In the genomic region with DNA sequence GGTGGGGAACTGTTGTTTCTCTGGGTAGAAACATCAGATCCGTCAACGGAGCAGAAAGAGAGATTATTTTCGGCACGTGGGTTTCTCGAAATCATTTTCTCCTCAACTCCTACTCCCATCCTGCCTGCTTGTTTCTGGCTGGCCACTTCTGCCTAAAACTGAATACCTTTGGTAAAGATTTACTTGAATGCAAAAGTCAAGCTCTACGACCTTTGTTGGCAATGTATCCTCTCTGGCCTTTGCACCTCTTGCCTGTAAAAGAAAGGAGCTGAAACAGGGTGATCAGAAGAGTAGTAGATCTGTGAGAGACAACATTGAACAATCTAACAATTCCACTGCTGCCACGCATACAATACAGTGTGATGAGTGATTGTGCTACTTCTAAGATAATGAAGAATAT, we compare ENCODE assay signal across 21 cellular contexts. TPM values are rescaled to one million over a fixed set of nuclear protein-coding genes. Genes with fewer than 3 reads are reported as not detected.
DNase-seq lines count a peak whose midpoint lies in the region; ATAC-seq, FAIRE-seq and TF ChIP-seq lines count a peak whose summit lies in the region.
"Had no signal": no experiment of that assay in that cellular context is flagged by ENCODE, and none has a peak within 500 bp of the region (broad histone marks: within the 10 kb centered on the region; RNA-seq: fewer than 3 reads in every experiment).

No MANE protein-coding gene starts in this region.

- H3K27me3 Mint-ChIP-seq in brain, result peaks cover 3% of the 10 kb centered on the region
- H3K27me3 Mint-ChIP-seq in neural progenitor cell (ENCODE audit: insufficient read depth, low read depth), result peaks cover 10% of the 10 kb centered on the region
- H3K27me3 Mint-ChIP-seq in CD4-positive, alpha-beta memory T cell, result no peaks in the 10 kb centered on the region

- H3K79me2 ChIP-seq in HepG2 (ENCODE audit: insufficient read depth, low read length), result no peaks in the 10 kb centered on the region
- H3K79me2 ChIP-seq in neural progenitor cell (ENCODE audit: low read depth), result no peaks in the 10 kb centered on the region

- FAIRE-seq in HepG2 (lab: Jason Lieb, UNC), result peak; percentile 66
- FAIRE-seq: A204.1, D721Med, G401.6, GM12891, H54 had no signal

- intact Hi-C loops in HepG2 (cut with micrococcal nuclease; ENCODE audit: unreplicated experiment), result loop anchor here (5.0 kb wide), 1 partner anchor 50 kb away; no protein-coding TSS in a partner anchor
- intact Hi-C loops in CD4-positive, alpha-beta memory T cell (cut with micrococcal nuclease), result no loop called here

- H3K4me3 Mint-ChIP-seq in brain, result peak overlapping the region in 1 of 5 experiments; percentile 67
- H3K4me3 Mint-ChIP-seq in neural progenitor cell, result no peak overlapping the region
- no peak overlapping the region for H3K4me3 Mint-ChIP-seq in CD4-positive, alpha-beta memory T cell
- H3K4me3 Mint-ChIP-seq: CD8-positive, alpha-beta T cell had no signal

- 4% methylated on average over 7 of the region's 7 CpGs for WGBS in HepG2 (ENCODE audit: low lambda C conversion rate)

- H3K36me3 Mint-ChIP-seq in brain (no peaks in the 10 kb centered on the region), neural progenitor cell (no peaks in the 10 kb centered on the region)
- H3K36me3 Mint-ChIP-seq in CD4-positive, alpha-beta memory T cell, result no peaks in the 10 kb centered on the region
- H3K36me3 Mint-ChIP-seq: CD8-positive, alpha-beta T cell had no signal

- no TSS peak for BruUV-seq in HepG2 (replicated peaks; lab: Mats Ljungman, UMichigan)

- in situ Hi-C loops in HepG2 (cut with HindIII; ENCODE audit: extremely low pct_ligation_motif_present, low pct_unique_long_range_greater_than_20kb), result no loop called here

- peaks cover 57% of the 10 kb centered on the region for H3K4me1 Mint-ChIP-seq in brain
- peaks cover 28% of the 10 kb centered on the region for H3K4me1 Mint-ChIP-seq in neural progenitor cell
- H3K4me1 Mint-ChIP-seq in CD4-positive, alpha-beta memory T cell, result peaks cover 0 to 7% (median 5%) of the 10 kb centered on the region in 4 donors

- H3K27ac ChIP-seq in HepG2 (ENCODE audit: extremely low read length, insufficient read depth, low read length) (peak overlapping the region; percentile 51), neural progenitor cell (no peak overlapping the region)
- no peak overlapping the region for H3K27ac ChIP-seq in CD4-positive, alpha-beta memory T cell (ENCODE audit: low read depth, low read length)
- H3K27ac ChIP-seq: C4-2B, HL-60 had no signal

- CTCF ChIA-PET in HepG2 (lab: Yijun Ruan, JAX; ENCODE audit: low intra/inter-chr PET ratio, low total read pairs), result no interaction called here
- CTCF ChIA-PET in CD4-positive, alpha-beta memory T cell (lab: Charles Lee; ENCODE audit: partially characterized antibody), result interaction anchor here (1.4 to 11.8 kb wide), 3 partner anchors 262 to 348 kb away, joined by 4 to 211 read pairs (median 9); no protein-coding TSS in a partner anchor

- peak; percentile 17 for ATAC-seq in HepG2
- ATAC-seq: CD8-positive, alpha-beta T cell; HCT116 had no signal

- TF ChIP-seq EP300 in HepG2 (IDR thresholded peaks at IDR 0.05; ENCODE audit: low read depth in 2 of 2, low read length in 2 of 2) (0 out of 4 replicates have a peak, but pooled peaks of 1 of the 2 experiments have one; percentile 19), HepG2 (CRISPR knock-in tag; IDR thresholded peaks at IDR 0.05; ENCODE audit: borderline replicate concordance) (no peak)

- DNase-seq in HepG2 (ENCODE audit: low spot score) (no peak), neural progenitor cell (ENCODE audit: low spot score) (no peak), NOMO-1 treated with DMSO at 0.1 percent for 48 hours (lab: John Stamatoyannopoulos, UW; ENCODE audit: unreplicated experiment) (no peak), NCI-H526 (lab: John Stamatoyannopoulos, UW) (no peak), NCI-H2029 treated with DMSO at 0.1 percent for 48 hours (lab: John Stamatoyannopoulos, UW) (no peak)
- DNase-seq in CD4-positive, alpha-beta memory T cell, result no peak
- DNase-seq: BE2C; CD8-positive, alpha-beta T cell; COR-L47; DMS153; DMS79 treated with DMSO at 0.1 percent for 48 hours; EL had no signal

- H3K9me3 ChIP-seq in HepG2 (ENCODE audit: low read length) (no peaks in the 10 kb centered on the region), neural progenitor cell (ENCODE audit: low read depth) (no peaks in the 10 kb centered on the region)
- H3K9me3 ChIP-seq in CD4-positive, alpha-beta memory T cell (ENCODE audit: control insufficient read depth in 1 of 2, low read length in 2 of 2), result no peaks in the 10 kb centered on the region
- H3K9me3 ChIP-seq: BE2C had no signal

- no peak for TF ChIP-seq RAD21 in HepG2 (CRISPR knock-in tag; IDR thresholded peaks at IDR 0.05)

- H3K9me3 Mint-ChIP-seq in brain (peaks cover 0 to 7% (median 0%) of the 10 kb centered on the region in 5 experiments), neural progenitor cell (no peaks in the 10 kb centered on the region)
- no peaks in the 10 kb centered on the region for H3K9me3 Mint-ChIP-seq in CD4-positive, alpha-beta memory T cell
- H3K9me3 Mint-ChIP-seq: CD8-positive, alpha-beta T cell had no signal

- H3K27ac Mint-ChIP-seq in brain, result peak overlapping the region in 3 of 5 experiments; percentile 11 to 96 (median 78)
- H3K27ac Mint-ChIP-seq in neural progenitor cell, result peak overlapping the region; percentile 64
- H3K27ac Mint-ChIP-seq in CD4-positive, alpha-beta memory T cell, result no peak overlapping the region
- H3K27ac Mint-ChIP-seq: CD8-positive, alpha-beta T cell had no signal

- H3K4me3 ChIP-seq in HepG2 (replicated peaks in 1 of 3; ENCODE audit: insufficient read depth in 1 of 3, low read depth in 2 of 3, low read length in 3 of 3), result no peak overlapping the region
- H3K4me3 ChIP-seq in neural progenitor cell, result no peak overlapping the region
- H3K4me3 ChIP-seq in CD4-positive, alpha-beta memory T cell (ENCODE audit: low read length in 2 of 2), result no peak overlapping the region

- H2AFZ ChIP-seq in HepG2 (ENCODE audit: low read length) (no peak overlapping the region), neural progenitor cell (replicated peaks) (peak overlapping the region; percentile 18)

- POLR2A ChIA-PET in HepG2 (lab: Yijun Ruan, JAX), result interaction anchor here (1.0 to 1.7 kb wide), 8 partner anchors 98 to 351 kb away, joined by 3 to 6 read pairs (median 4); no protein-coding TSS in a partner anchor
- POLR2A ChIA-PET in CD4-positive, alpha-beta memory T cell (lab: Charles Lee; ENCODE audit: partially characterized antibody), result no interaction called here

- H3F3A ChIP-seq in neural progenitor cell (ENCODE audit: low read depth), result peaks cover 6% of the 10 kb centered on the region

- peaks cover 79% of the 10 kb centered on the region for H3K4me1 ChIP-seq in HepG2 (ENCODE audit: insufficient read depth, low read length)
- H3K4me1 ChIP-seq in neural progenitor cell, result peaks cover 2% of the 10 kb centered on the region
- no peaks in the 10 kb centered on the region for H3K4me1 ChIP-seq in CD4-positive, alpha-beta memory T cell (ENCODE audit: insufficient read depth, low read length)

- H4K20me1 ChIP-seq in HepG2 (ENCODE audit: insufficient read depth, low read length) (no peaks in the 10 kb centered on the region), neural progenitor cell (ENCODE audit: low read depth) (no peaks in the 10 kb centered on the region)

- no peak for TF ChIP-seq POLR2A in HepG2 (IDR thresholded peaks at IDR 0.05; ENCODE audit: insufficient read depth in 1 of 2, low read depth in 2 of 2, low read length in 2 of 2)

- H3K27me3 ChIP-seq in HepG2 (ENCODE audit: control insufficient read depth in 1 of 2, insufficient read depth in 2 of 2, low read length in 2 of 2) (peaks cover 0 to 1% of the 10 kb centered on the region in 2 experiments; a peak in 1 of 5 replicates), neural progenitor cell (no peaks in the 10 kb centered on the region)
- no peaks in the 10 kb centered on the region for H3K27me3 ChIP-seq in CD4-positive, alpha-beta memory T cell (ENCODE audit: insufficient read depth, low read length)
- H3K27me3 ChIP-seq: BE2C had no signal

- H3K4me2 ChIP-seq in HepG2 (ENCODE audit: low read depth, low read length), result peak overlapping the region; percentile 50
- no peak overlapping the region for H3K4me2 ChIP-seq in neural progenitor cell

- H3K36me3 ChIP-seq in HepG2 (replicated peaks in 1 of 2; ENCODE audit: control insufficient read depth in 1 of 2, insufficient read depth in 2 of 2, low read length in 2 of 2) (no peaks in the 10 kb centered on the region), neural progenitor cell (no peaks in the 10 kb centered on the region)
- no peaks in the 10 kb centered on the region for H3K36me3 ChIP-seq in CD4-positive, alpha-beta memory T cell (ENCODE audit: insufficient read depth, low read length)
- H3K36me3 ChIP-seq: BE2C had no signal

- H3K9ac ChIP-seq in HepG2 (ENCODE audit: insufficient read depth, low read depth, low read length) (no peak overlapping the region), neural progenitor cell (no peak overlapping the region)

- TF ChIP-seq CTCF in brain (conservative IDR thresholded peaks at IDR 0.05) (no peak), HepG2 (CRISPR knock-in tag; IDR thresholded peaks at IDR 0.05) (no peak), neural progenitor cell (IDR thresholded peaks at IDR 0.05) (no peak)

RNA-seq across cellular contexts. Expression of a gene that starts 6.2 kb away (rescaled TPM):
- polyA plus RNA-seq in brain (ENCODE audit: insufficient read depth, low read depth, low replicate concordance), result 60.0 TPM
- total RNA-seq in HepG2 (2016; rRNA removed; fragmentation: Illumina TruSeq; extraction: Trizol), result 103 and 107 TPM in 2 replicates
- total RNA-seq in HepG2 (2016; cell fraction: cytosol; rRNA removed; fragmentation: Illumina TruSeq; extraction: Trizol; ENCODE audit: low read depth), result 294 and 338 TPM in 2 replicates
- 97.4 and 104 TPM in 2 replicates for total RNA-seq in HepG2 (2016; cell fraction: insoluble cytoplasmic fraction; rRNA removed; fragmentation: Illumina TruSeq; extraction: Trizol)
- 322 and 357 TPM in 2 replicates for total RNA-seq in HepG2 (2016; cell fraction: membrane; rRNA removed; fragmentation: Illumina TruSeq; extraction: Trizol)
- 52.9 and 56.3 TPM in 2 replicates for total RNA-seq in HepG2 (2016; cell fraction: nucleus; rRNA removed; fragmentation: Illumina TruSeq; extraction: Trizol)
- polyA plus RNA-seq in HepG2 (2011; rRNA removed), result 68.6 and 81.5 TPM in 2 replicates
- 64.4 and 81.3 TPM in 2 replicates for polyA plus RNA-seq in HepG2 (2011; cell fraction: cytosol; rRNA removed)
- polyA plus RNA-seq in HepG2 (2011; cell fraction: nucleus; rRNA removed), result 46.1 and 59.4 TPM in 2 replicates
- polyA plus RNA-seq in HepG2 (2012), result 97.1 and 100 TPM in 2 replicates
- polyA plus RNA-seq in HepG2 (2016; cell fraction: cytosol; fragmentation: Illumina TruSeq; extraction: Trizol; ENCODE audit: low read depth), result 345 and 348 TPM in 2 replicates
- polyA plus RNA-seq in HepG2 (2016; cell fraction: insoluble cytoplasmic fraction; fragmentation: Illumina TruSeq; extraction: Trizol; ENCODE audit: low read depth), result 95.3 and 104 TPM in 2 replicates
- polyA plus RNA-seq in HepG2 (2016; cell fraction: membrane; fragmentation: Illumina TruSeq; extraction: Trizol; ENCODE audit: low read depth), result 290 and 313 TPM in 2 replicates
- 82.4 and 85.5 TPM in 2 replicates for polyA plus RNA-seq in HepG2 (2016; cell fraction: nucleus; fragmentation: Illumina TruSeq; extraction: Trizol; ENCODE audit: insufficient read depth, low read depth)
- 36.5 and 45.8 TPM in 2 replicates for polyA minus RNA-seq in HepG2 (2011; rRNA and poly(A)+ RNA removed; ENCODE audit: low replicate concordance)
- polyA minus RNA-seq in HepG2 (2011; cell fraction: cytosol; rRNA and poly(A)+ RNA removed), result 34.5 and 35.2 TPM in 2 replicates
- polyA minus RNA-seq in HepG2 (2011; cell fraction: nucleus; rRNA and poly(A)+ RNA removed), result 47.1 and 52.1 TPM in 2 replicates
- 144 and 175 TPM in 2 replicates for total RNA-seq in neural progenitor cell (ENCODE audit: low replicate concordance)
- total RNA-seq in CD4-positive, alpha-beta memory T cell, result 10 to 100 TPM; 35.7 to 38.1 TPM
- 10 to 100 TPM; 11.8 to 14.5 TPM for polyA plus RNA-seq in CD4-positive, alpha-beta memory T cell

Comparison
In these comparisons a context has a peak if more than half of its experiments do, and no peak if none do; other contexts are left out.
1. H3K27ac Mint-ChIP-seq: peak in brain (3 of 5) and neural progenitor cell (single experiment); none in CD4-positive, alpha-beta memory T cell (0 of 7).